8 cellular contexts compared by ENCODE assay signal in genomic region chr17:76868176-76868668, GRCh38. TPM values are rescaled to one million over a fixed set of nuclear protein-coding genes. Genes with fewer than 3 reads are reported as not detected.
A peak's percentile ranks its signal among the peaks of the same experiment; 100 is the strongest.
DNase-seq lines count a peak whose midpoint lies in the region; ATAC-seq and TF ChIP-seq lines count a peak whose summit lies in the region.

A gene with protein sequence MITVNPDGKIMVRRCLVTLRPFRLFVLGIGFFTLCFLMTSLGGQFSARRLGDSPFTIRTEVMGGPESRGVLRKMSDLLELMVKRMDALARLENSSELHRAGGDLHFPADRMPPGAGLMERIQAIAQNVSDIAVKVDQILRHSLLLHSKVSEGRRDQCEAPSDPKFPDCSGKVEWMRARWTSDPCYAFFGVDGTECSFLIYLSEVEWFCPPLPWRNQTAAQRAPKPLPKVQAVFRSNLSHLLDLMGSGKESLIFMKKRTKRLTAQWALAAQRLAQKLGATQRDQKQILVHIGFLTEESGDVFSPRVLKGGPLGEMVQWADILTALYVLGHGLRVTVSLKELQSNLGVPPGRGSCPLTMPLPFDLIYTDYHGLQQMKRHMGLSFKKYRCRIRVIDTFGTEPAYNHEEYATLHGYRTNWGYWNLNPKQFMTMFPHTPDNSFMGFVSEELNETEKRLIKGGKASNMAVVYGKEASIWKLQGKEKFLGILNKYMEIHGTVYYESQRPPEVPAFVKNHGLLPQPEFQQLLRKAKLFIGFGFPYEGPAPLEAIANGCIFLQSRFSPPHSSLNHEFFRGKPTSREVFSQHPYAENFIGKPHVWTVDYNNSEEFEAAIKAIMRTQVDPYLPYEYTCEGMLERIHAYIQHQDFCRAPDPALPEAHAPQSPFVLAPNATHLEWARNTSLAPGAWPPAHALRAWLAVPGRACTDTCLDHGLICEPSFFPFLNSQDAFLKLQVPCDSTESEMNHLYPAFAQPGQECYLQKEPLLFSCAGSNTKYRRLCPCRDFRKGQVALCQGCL (plus strand): TSS chr17:76868404. CDS start chr17:76869030, 626 bp downstream.

- H3K4me2 ChIP-seq in PC-9: peak within 1 kb of the TSS; percentile 70

- peaks cover 23% of the 10 kb centered on the region for H3K27me3 ChIP-seq in HL-60 (ENCODE audit: insufficient read depth, poor library complexity, severe bottlenecking)
- no peaks in the 10 kb centered on the region for H3K27me3 ChIP-seq in PC-9 (ENCODE audit: insufficient read depth, low read depth)

- CTCF ChIA-PET in PC-9 (lab: Charles Lee): interaction anchor here (0.6 to 1.7 kb wide), 5 partner anchors 56 to 221 kb away, joined by 3 to 13 read pairs (median 3); no protein-coding TSS in a partner anchor

- TF ChIP-seq CTCF in HL-60 (IDR thresholded peaks at IDR 0.05; ENCODE audit: insufficient read depth, low read length): peak; percentile 53
- peak; percentile 45; the same call in 1 of the 2 replicates for TF ChIP-seq CTCF in PC-9 (conservative IDR thresholded peaks at IDR 0.05)
- peak; percentile 88 for TF ChIP-seq CTCF in neural crest cell (conservative IDR thresholded peaks at IDR 0.05)

- no peaks in the 10 kb centered on the region for H3K9me3 ChIP-seq in PC-9 (ENCODE audit: insufficient read depth, low read depth)

- DNase-seq in NCI-H2029 (lab: John Stamatoyannopoulos, UW) (peak; percentile 22), NCI-H2029 treated with DMSO at 0.1 percent for 48 hours (lab: John Stamatoyannopoulos, UW) (no peak), HL-60 (ENCODE audit: low read depth in 1 of 2, low spot score in 1 of 2) (peak; percentile 41 to 43), PC-9 (peak; percentile 59 to 85), fibroblast of peridontal ligament (ENCODE audit: extremely low read depth) (peak; percentile 66), neural crest cell (ENCODE audit: low read depth, low spot score) (peak; percentile 92)
- DNase-seq in stimulated activated naive CD8-positive, alpha-beta T cell treated with anti-CD3 and anti-CD28 coated beads, Interleukin-15, Interleukin-2, amounts not matched to agents 100 U/mL and 50 U/mL, for 24 hours: peak; percentile 87

- H3K4me1 Mint-ChIP-seq in activated T-helper 17 cell treated with anti-CD3 and anti-CD28 coated beads, Interleukin-2, amount 50 U/mL, for 72 hours: peaks cover 4% of the 10 kb centered on the region
- peaks cover 18% of the 10 kb centered on the region for H3K4me1 Mint-ChIP-seq in neural crest cell

- no peaks in the 10 kb centered on the region for H4K20me1 ChIP-seq in PC-9 (ENCODE audit: insufficient read depth)

- H3K36me3 Mint-ChIP-seq in activated T-helper 17 cell treated with anti-CD3 and anti-CD28 coated beads, Interleukin-2, amount 50 U/mL, for 72 hours (ENCODE audit: low read depth): peaks cover 7% of the 10 kb centered on the region
- H3K36me3 Mint-ChIP-seq in neural crest cell (ENCODE audit: low read depth): no peaks in the 10 kb centered on the region

- H3K79me2 ChIP-seq in PC-9 (ENCODE audit: low read depth): no peaks in the 10 kb centered on the region

- H3K27ac ChIP-seq in HL-60 (replicated peaks) (no peak within 1 kb of the TSS), PC-9 (no peak within 1 kb of the TSS)

- intact Hi-C loops in PC-9 (cut with micrococcal nuclease; ENCODE audit: unreplicated experiment): loop anchor here (1.0 to 5.0 kb wide), 3 partner anchors 188 to 627 kb away; no protein-coding TSS in a partner anchor

- H3K27me3 Mint-ChIP-seq in activated T-helper 17 cell treated with anti-CD3 and anti-CD28 coated beads, Interleukin-2, amount 50 U/mL, for 72 hours: peaks cover 16% of the 10 kb centered on the region
- peaks cover 24% of the 10 kb centered on the region for H3K27me3 Mint-ChIP-seq in neural crest cell (ENCODE audit: low read depth)

- no peaks in the 10 kb centered on the region for H3K36me3 ChIP-seq in PC-9 (ENCODE audit: low read depth)

- peaks cover 43% of the 10 kb centered on the region for H3K4me1 ChIP-seq in PC-9 (replicated peaks; ENCODE audit: insufficient read depth)

- peaks cover 28% of the 10 kb centered on the region; the same call in 1 of the 2 replicates for H3F3A ChIP-seq in PC-9 (ENCODE audit: insufficient read depth, low read depth)

- ATAC-seq in activated T-helper 17 cell treated with anti-CD3 and anti-CD28 coated beads, Interleukin-2, amount 50 U/mL, for 72 hours (replicated peaks): peak; percentile 98
- ATAC-seq in stimulated activated naive CD8-positive, alpha-beta T cell treated with anti-CD3 and anti-CD28 coated beads, Interleukin-15, Interleukin-2, amounts not matched to agents 100 U/mL and 50 U/mL, for 24 hours: peak; percentile 91

- H3K9me3 Mint-ChIP-seq in activated T-helper 17 cell treated with anti-CD3 and anti-CD28 coated beads, Interleukin-2, amount 50 U/mL, for 72 hours: no peaks in the 10 kb centered on the region
- H3K9me3 Mint-ChIP-seq in neural crest cell: no peaks in the 10 kb centered on the region

- POLR2A ChIA-PET in PC-9 (lab: Charles Lee; ENCODE audit: unreplicated experiment): no interaction called here

- BruUV-seq in PC-9 (replicated peaks; lab: Mats Ljungman, UMichigan): no TSS peak

- no peaks in the 10 kb centered on the region for H3K9me2 ChIP-seq in PC-9 (ENCODE audit: insufficient read depth)

- no peak within 1 kb of the TSS for H3K27ac Mint-ChIP-seq in activated T-helper 17 cell treated with anti-CD3 and anti-CD28 coated beads, Interleukin-2, amount 50 U/mL, for 72 hours
- no peak within 1 kb of the TSS for H3K27ac Mint-ChIP-seq in neural crest cell (ENCODE audit: unreplicated experiment)

- H3K4me3 Mint-ChIP-seq in activated T-helper 17 cell treated with anti-CD3 and anti-CD28 coated beads, Interleukin-2, amount 50 U/mL, for 72 hours: peak within 1 kb of the TSS; percentile 66
- H3K4me3 Mint-ChIP-seq in neural crest cell: peak within 1 kb of the TSS; percentile 88

- no peak within 1 kb of the TSS for H2AFZ ChIP-seq in PC-9

- H3K4me3 ChIP-seq in HL-60 (replicated peaks; ENCODE audit: insufficient read depth, low read length) (no peak within 1 kb of the TSS), PC-9 (peak within 1 kb of the TSS; percentile 48; the same call in 1 of the 2 replicates)

RNA-seq across cellular contexts. Expression of the gene that starts here (rescaled TPM):
- 13.9 and 14.3 TPM in 2 replicates for total RNA-seq in PC-9 (2021)
- total RNA-seq in activated T-helper 17 cell treated with anti-CD3 and anti-CD28 coated beads, Interleukin-2, amount 50 U/mL, for 72 hours: under 1 TPM; 0.16 to 0.39 TPM
- total RNA-seq in neural crest cell: 14.3 and 14.6 TPM in 2 replicates

Comparison
In these comparisons a context has a peak if more than half of its experiments do, and no peak if none do; other contexts are left out.
1. RNA of the gene that starts here (total RNA-seq): 14.3 to 14.6 TPM in neural crest cell and 13.9 to 14.3 TPM in PC-9; 0.16 to 0.39 TPM in activated T-helper 17 cell treated with anti-CD3 and anti-CD28 coated beads, Interleukin-2, amount 50 U/mL, for 72 hours; every median in the first group is over 10 times any median in the second.
2. Peak in ATAC-seq in activated T-helper 17 cell treated with anti-CD3 and anti-CD28 coated beads, Interleukin-2, amount 50 U/mL, for 72 hours; RNA of the gene not detected or under 1 TPM.
3. Peak in every context shown above with its lines, with median percentiles within 50 percentile points of each other: CTCF ChIP-seq.